In genomic region chr10:112030431-112030830, GRCh38 we compare ENCODE assay signal across 34 cellular contexts.
"Had no signal": no experiment of that assay in that cellular context is flagged by ENCODE, and none has a peak within 500 bp of the region (broad histone marks: within the 10 kb centered on the region; RNA-seq: fewer than 3 reads in every experiment).

No MANE protein-coding gene starts in this region.

- FAIRE-seq: astrocyte, bronchial epithelial cell had no signal

- H3K4me3 ChIP-seq: adrenal gland, ascending aorta, body of pancreas, breast epithelium, cardiac muscle cell had no signal

- ATAC-seq: activated naive CD4-positive, alpha-beta T cell treated with anti-CD3 and anti-CD28 coated beads, Interleukin-2, amount 50 U/mL, for 72 hours; activated naive CD8-positive, alpha-beta T cell treated with anti-CD3 and anti-CD28 coated beads, Interleukin-2, amount 50 U/mL, for 24 hours; activated T-cell treated with anti-CD3 and anti-CD28 coated beads, Interleukin-2, amount 50 U/mL, for 4 hours; activated T-cell treated with anti-CD3 and anti-CD28 coated beads, Interleukin-2, amount 50 U/mL, for 72 hours; activated T-helper 17 cell treated with anti-CD3 and anti-CD28 coated beads, Interleukin-2, amount 50 U/mL, for 72 hours; body of pancreas had no signal

- H3K36me3 ChIP-seq: adrenal gland, ascending aorta, brain microvascular endothelial cell, breast epithelium, cardiac muscle cell had no signal

- DNase-seq: activated effector memory CD4-positive, alpha-beta T cell treated with anti-CD3 and anti-CD28 coated beads, Interleukin-2, amount 50 U/mL, for 16 hours; activated effector memory CD4-positive, alpha-beta T cell treated with Interleukin-2 at 50 U/mL for 16 hours; activated gamma-delta T cell; activated gamma-delta T cell treated with Interleukin-2 at 50 U/mL for 16 hours; activated naive CD4-positive, alpha-beta T cell; activated naive CD4-positive, alpha-beta T cell treated with anti-CD3 and anti-CD28 coated beads for 36 hours; activated naive CD4-positive, alpha-beta T cell treated with anti-CD3 and anti-CD28 coated beads, Interleukin-2, amount 10 ng/mL, durations not matched to agents 7 days and 5 days; activated naive CD4-positive, alpha-beta T cell treated with anti-CD3 and anti-CD28 coated beads, Interleukin-2, amount 50 U/mL, for 16 hours; activated naive CD4-positive, alpha-beta T cell treated with Interleukin-2 at 50 U/mL for 16 hours; activated naive CD8-positive, alpha-beta T cell treated with anti-CD3 and anti-CD28 coated beads for 36 hours; activated naive CD8-positive, alpha-beta T cell treated with anti-CD3 and anti-CD28 coated beads, Interleukin-2, amount 10 ng/mL, durations not matched to agents 7 days and 5 days; activated naive CD8-positive, alpha-beta T cell treated with anti-CD3 and anti-CD28 coated beads, Interleukin-2, amount 50 U/mL, for 24 hours; activated T-cell treated with anti-CD3 and anti-CD28 coated beads, Interleukin-2, amount 50 U/mL, for 1 hour; activated T-cell treated with anti-CD3 and anti-CD28 coated beads, Interleukin-2, amount 50 U/mL, for 24 hours; activated T-cell treated with anti-CD3 and anti-CD28 coated beads, Interleukin-2, amount 50 U/mL, for 4 hours; activated T-cell treated with anti-CD3 and anti-CD28 coated beads, Interleukin-2, amount 50 U/mL, for 48 hours; activated T-cell treated with anti-CD3 and anti-CD28 coated beads, Interleukin-2, amount 50 U/mL, for 72 hours; adrenal gland; amniotic stem cell; amygdala; anterior cingulate cortex; aorta; body of pancreas; brain microvascular endothelial cell; caudate nucleus; central memory CD4-positive, alpha-beta T cell; cerebellar nuclear complex had no signal

- H3K27me3 ChIP-seq: adrenal gland, ascending aorta, body of pancreas, brain microvascular endothelial cell, breast epithelium, cardiac muscle cell had no signal

- H3K4me1 ChIP-seq: adrenal gland, ascending aorta, body of pancreas, breast epithelium had no signal

- H3K27ac ChIP-seq: adrenal gland, ascending aorta, body of pancreas, brain microvascular endothelial cell, breast epithelium, cardiac muscle cell had no signal
